In the genomic region with DNA sequence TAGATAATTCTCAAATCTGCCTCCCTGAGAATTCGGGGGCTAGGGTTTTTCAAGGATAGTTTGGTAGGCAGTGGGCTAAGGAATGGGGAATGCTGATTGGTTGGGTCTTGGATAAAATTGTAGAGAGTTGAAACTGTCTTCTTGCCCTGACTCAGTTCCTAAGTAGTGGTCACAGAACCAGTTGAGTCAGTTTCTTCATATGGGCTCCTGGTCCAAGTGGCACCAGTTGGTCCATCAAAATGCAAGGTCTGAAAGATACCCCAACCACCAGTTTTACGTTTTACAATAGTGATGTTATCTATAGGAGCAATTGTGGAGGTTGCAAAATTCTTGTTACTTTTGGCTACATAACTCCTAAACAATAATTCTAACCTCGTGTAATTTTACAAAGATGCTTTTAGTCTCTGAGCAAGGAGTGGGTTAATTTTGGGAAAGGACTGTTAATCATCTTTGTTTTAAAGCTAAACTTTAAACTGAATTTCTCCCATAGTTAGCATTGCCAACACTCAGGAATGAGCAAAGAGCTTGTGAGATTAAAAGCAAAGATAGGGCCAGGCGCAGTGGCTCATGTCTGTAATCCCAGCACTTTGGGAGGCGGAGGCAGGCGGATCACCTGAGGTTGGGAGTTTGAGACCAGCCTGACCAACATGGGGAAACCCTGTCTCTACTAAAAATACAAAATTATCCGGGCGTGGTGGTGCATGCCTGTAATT, we compare ENCODE assay signal across 16 cellular contexts. TPM values are rescaled to one million over a fixed set of nuclear protein-coding genes. Genes with fewer than 3 reads are reported as not detected.
A peak's percentile ranks its signal among the peaks of the same experiment; 100 is the strongest.
DNase-seq lines count a peak whose midpoint lies in the region; ATAC-seq, FAIRE-seq and TF ChIP-seq lines count a peak whose summit lies in the region.
"Had no signal": no experiment of that assay in that cellular context is flagged by ENCODE, and none has a peak within 500 bp of the region (broad histone marks: within the 10 kb centered on the region; RNA-seq: fewer than 3 reads in every experiment).

No MANE protein-coding gene starts in this region.

- H3K27ac ChIP-seq in GM12878 (ENCODE audit: control insufficient read depth, insufficient read depth) (no peak overlapping the region), esophagus squamous epithelium (no peak overlapping the region)
- H3K27ac ChIP-seq: A549, BLaER1, KMS-11 had no signal

- BruUV-seq in GM12878 (replicated peaks; lab: Mats Ljungman, UMichigan), result TSS peak; percentile 11

- H3K4me1 Mint-ChIP-seq in HFFc6 (ENCODE audit: low read depth), result peaks cover 76% of the 10 kb centered on the region

- H3K27me3 ChIP-seq in GM12878 (replicated peaks in 1 of 2; ENCODE audit: control insufficient read depth in 2 of 2, insufficient read depth in 2 of 2, low read length in 1 of 2) (no peaks in the 10 kb centered on the region), BE2C (no peaks in the 10 kb centered on the region), esophagus squamous epithelium (no peaks in the 10 kb centered on the region)
- H3K27me3 ChIP-seq: BLaER1 had no signal

- H3K9me3 ChIP-seq in GM12878 (replicated peaks; ENCODE audit: control insufficient read depth, insufficient read depth, low read length), result no peaks in the 10 kb centered on the region; the same call in 2 of the 3 replicates
- no peaks in the 10 kb centered on the region for H3K9me3 ChIP-seq in BE2C
- no peaks in the 10 kb centered on the region for H3K9me3 ChIP-seq in esophagus squamous epithelium
- H3K9me3 ChIP-seq: A549 had no signal

- TF ChIP-seq POLR2A in GM12878 (IDR thresholded peaks at IDR 0.05; ENCODE audit: low read depth, low read length), result no peak
- no peak for TF ChIP-seq POLR2A in esophagus squamous epithelium (IDR thresholded peaks at IDR 0.05)

- CTCF ChIA-PET in GM12878 (lab: Yijun Ruan, JAX), result interaction anchor here (1.4 to 1.5 kb wide), 2 partner anchors 16 to 23 kb away, joined by 3 to 4 read pairs; no protein-coding TSS in a partner anchor

- peaks cover 73% of the 10 kb centered on the region for H3K36me3 Mint-ChIP-seq in HFFc6 (ENCODE audit: low read depth)

- no peaks in the 10 kb centered on the region; the same call in 1 of the 2 replicates for H3K4me1 ChIP-seq in GM12878 (ENCODE audit: control insufficient read depth, insufficient read depth, low read length)
- no peaks in the 10 kb centered on the region for H3K4me1 ChIP-seq in BE2C
- peaks cover 0 to 43% (median 6%) of the 10 kb centered on the region in 3 donors for H3K4me1 ChIP-seq in esophagus squamous epithelium

- intact Hi-C loops in GM12878 (cut with micrococcal nuclease; ENCODE audit: unreplicated experiment), result no loop called here
- intact Hi-C loops in esophagus squamous epithelium (cut with DNase I), result no loop called here

- TF ChIP-seq EP300 in GM12878 (IDR thresholded peaks at IDR 0.05; ENCODE audit: borderline replicate concordance in 1 of 2, control insufficient read depth in 1 of 2, low read depth in 2 of 2, low read length in 2 of 2), result no peak

- H3K9ac ChIP-seq in GM12878 (ENCODE audit: control insufficient read depth, insufficient read depth, low read length), result no peak overlapping the region
- H3K9ac ChIP-seq: BLaER1, KMS-11 had no signal

- H3K27ac Mint-ChIP-seq in HFFc6, result peak overlapping the region; percentile 36; the same call in 1 of the 2 replicates

- no peak for TF ChIP-seq CTCF in HFFc6 (IDR thresholded peaks at IDR 0.05)
- no peak for TF ChIP-seq CTCF in GM12878 (IDR thresholded peaks at IDR 0.05 in 2 of 3, conservative IDR thresholded peaks at IDR 0.05 in 1 of 3; ENCODE audit: control insufficient read depth in 2 of 3, extremely low read depth in 1 of 3, insufficient read depth in 1 of 3, low read depth in 3 of 3, low read length in 3 of 3)
- TF ChIP-seq CTCF in foreskin fibroblast (IDR thresholded peaks at IDR 0.05; ENCODE audit: low read depth, low read length), result no peak
- no peak for TF ChIP-seq CTCF in BE2C (IDR thresholded peaks at IDR 0.05; ENCODE audit: low read depth, low read length)
- TF ChIP-seq CTCF in esophagus squamous epithelium (IDR thresholded peaks at IDR 0.05), result no peak

- H3K36me3 ChIP-seq in GM12878 (ENCODE audit: control insufficient read depth in 2 of 2, insufficient read depth in 2 of 2, low read length in 1 of 2), result peaks cover 0 to 6% of the 10 kb centered on the region in 2 experiments; a peak in 2 of 4 replicates
- H3K36me3 ChIP-seq in BE2C, result no peaks in the 10 kb centered on the region; the same call in 1 of the 2 replicates
- H3K36me3 ChIP-seq in esophagus squamous epithelium, result peaks cover 3 to 36% (median 8%) of the 10 kb centered on the region in 3 donors

- H2AFZ ChIP-seq in GM12878 (ENCODE audit: control insufficient read depth, low read depth, low read length), result no peak overlapping the region

- no peaks in the 10 kb centered on the region for H3K27me3 Mint-ChIP-seq in HFFc6 (ENCODE audit: insufficient read depth)
- H3K27me3 Mint-ChIP-seq: CD8-positive, alpha-beta memory T cell had no signal

- SMC1A ChIA-PET in GM12878 (lab: Charles Lee; ENCODE audit: uncharacterized antibody, unreplicated experiment), result interaction anchor here (0.6 to 1.3 kb wide), 2 partner anchors 9 to 13 kb away, joined by 3 read pairs; no protein-coding TSS in a partner anchor

- no peak for TF ChIP-seq RAD21 in GM12878 (IDR thresholded peaks at IDR 0.05; ENCODE audit: insufficient read depth, low read depth, low read length)

- 99% methylated on average over 8 of the region's 8 CpGs for WGBS in GM12878 (ENCODE audit: insufficient coverage, insufficient replicate concordance, low lambda C conversion rate, missing lambda C conversion rate)
- WGBS in esophagus squamous epithelium, 2 donors, result 70 to 71% methylated on average over 8 of the region's 8 CpGs

- peaks cover 20% of the 10 kb centered on the region for H3K79me2 ChIP-seq in GM12878 (ENCODE audit: control insufficient read depth, insufficient read depth, low read length)

- H3K4me3 ChIP-seq in GM12878, result no peak overlapping the region
- no peak overlapping the region for H3K4me3 ChIP-seq in foreskin fibroblast (ENCODE audit: low read depth in 1 of 2, low read length in 2 of 2)
- H3K4me3 ChIP-seq in BE2C (ENCODE audit: low read depth, low read length), result no peak overlapping the region
- H3K4me3 ChIP-seq in esophagus squamous epithelium, result no peak overlapping the region
- H3K4me3 ChIP-seq: A549, BLaER1 had no signal

- in situ Hi-C loops in GM12878 (cut with MboI), result no loop called here

- peak overlapping the region; percentile 13; the same call in 1 of the 2 replicates for H3K4me3 Mint-ChIP-seq in HFFc6
- H3K4me3 Mint-ChIP-seq: CD8-positive, alpha-beta memory T cell had no signal

- peaks cover 4% of the 10 kb centered on the region; the same call in 1 of the 2 replicates for H3K9me3 Mint-ChIP-seq in HFFc6

- FAIRE-seq in GM12878 (lab: Jason Lieb, UNC), result no peak
- FAIRE-seq: A549, G401.6, GM12892, GM19239 had no signal

- RAD21 ChIA-PET in GM12878 (lab: Charles Lee; ENCODE audit: unreplicated experiment), result no interaction called here

- no peak overlapping the region for H3K4me2 ChIP-seq in GM12878 (ENCODE audit: control insufficient read depth, insufficient read depth)
- H3K4me2 ChIP-seq: A549, BLaER1, KMS-11 had no signal

- H4K20me1 ChIP-seq in GM12878 (ENCODE audit: control insufficient read depth, insufficient read depth), result no peaks in the 10 kb centered on the region

- DNase-seq in HFFc6 (peak; percentile 6), GM12878 (ENCODE audit: low read depth, low spot score) (no peak), islet precursor cell (peak; percentile 59), foreskin fibroblast (no peak), BE2C (no peak), esophagus squamous epithelium (lab: John Stamatoyannopoulos, UW) (no peak), DMS53 treated with DMSO at 0.1 percent for 48 hours (lab: John Stamatoyannopoulos, UW; ENCODE audit: unreplicated experiment) (no peak)
- DNase-seq: CD8-positive, alpha-beta memory T cell; DMS53; HCEC 1CT had no signal

- POLR2A ChIA-PET in GM12878 (lab: Charles Lee), result interaction anchor here (1.1 to 1.2 kb wide), 2 partner anchors 8 to 92 kb away, joined by 4 read pairs; a partner anchor contains a TSS

- ATAC-seq in GM12878, result no peak
- ATAC-seq: A549 had no signal

RNA-seq across cellular contexts. Expression of a gene that starts 7.7 kb away (rescaled TPM):
- 10 to 100 TPM; 46.9 to 61.0 (median 54.1) TPM for total RNA-seq in HFFc6 (2021; fragmentation: NEBNext Ultra II Directional; extraction: Animal tissue kit (Norgen Biotek cat#: 25700))
- total RNA-seq in GM12878 (2013; cell fraction: nucleolus; rRNA removed), result 82.8 and 197 TPM in 2 replicates
- total RNA-seq in GM12878 (2014; rRNA removed) (39.6 and 51.0 TPM in 2 replicates), GM12878 (2014; rRNA removed; fragmentation: Illumina TruSeq; extraction: Trizol) (44.5 and 46.8 TPM in 2 replicates), GM12878 (2021) (26.0 and 27.0 TPM in 2 replicates), esophagus squamous epithelium (10 to 100 TPM; 21.8 to 40.7 (median 32.2) TPM)
- 19.6 TPM for polyA plus RNA-seq in GM12878 (2011; ENCODE audit: low read depth)
- polyA plus RNA-seq in GM12878 (2011; rRNA removed) (59.6 and 76.7 TPM in 2 replicates), GM12878 (2014; fragmentation: Illumina TruSeq; extraction: Trizol) (40.8 and 46.7 TPM in 2 replicates), GM12878 (2014; fragmentation: Nextera tagmentation; extraction: Ambion mirVana) (10 to 100 TPM; 80.3 to 93.9 TPM), GM12878 (2014; rRNA removed) (41.4 and 44.8 TPM in 2 replicates), GM12878 (2016; fragmentation: Nextera tagmentation; extraction: Ambion mirVana) (10 to 100 TPM; 41.5 to 44.5 TPM)
- 20.4 and 21.6 TPM in 2 replicates for polyA plus RNA-seq in GM12878 (2011; cell fraction: cytosol; rRNA removed)
- polyA plus RNA-seq in GM12878 (2011; cell fraction: nucleus; rRNA removed), result 28.0 and 41.1 TPM in 2 replicates
- 30.9 and 40.1 TPM in 2 replicates for polyA plus RNA-seq in GM12878 (2012)
- 35.7 and 47.3 TPM in 2 replicates for polyA minus RNA-seq in GM12878 (2011; rRNA and poly(A)+ RNA removed)
- 25.6 and 27.0 TPM in 2 replicates for polyA minus RNA-seq in GM12878 (2011; cell fraction: cytosol; rRNA and poly(A)+ RNA removed)
- polyA minus RNA-seq in GM12878 (2011; cell fraction: nucleus; rRNA and poly(A)+ RNA removed), result 129 and 138 TPM in 2 replicates
- 28.3 TPM for polyA plus RNA-seq in BE2C (2012; ENCODE audit: insufficient read depth, insufficient read length, low read depth)

RNA-seq across cellular contexts. Expression of a gene that starts 53.0 kb away (rescaled TPM):
- 10 to 100 TPM; 10.7 to 21.0 (median 20.1) TPM for total RNA-seq in HFFc6 (2021; fragmentation: NEBNext Ultra II Directional; extraction: Animal tissue kit (Norgen Biotek cat#: 25700))
- 14.7 and 20.2 TPM in 2 replicates for total RNA-seq in GM12878 (2013; cell fraction: nucleolus; rRNA removed)
- total RNA-seq in GM12878 (2014; rRNA removed), result 46.4 and 59.8 TPM in 2 replicates
- 45.4 and 48.8 TPM in 2 replicates for total RNA-seq in GM12878 (2014; rRNA removed; fragmentation: Illumina TruSeq; extraction: Trizol)
- total RNA-seq in GM12878 (2021), result 38.1 and 41.5 TPM in 2 replicates
- polyA plus RNA-seq in GM12878 (2011; ENCODE audit: low read depth), result 14.0 TPM
- polyA plus RNA-seq in GM12878 (2011; rRNA removed), result 51.0 and 93.5 TPM in 2 replicates
- polyA plus RNA-seq in GM12878 (2011; cell fraction: cytosol; rRNA removed), result 21.3 and 25.5 TPM in 2 replicates
- 7.5 and 10.7 TPM in 2 replicates for polyA plus RNA-seq in GM12878 (2011; cell fraction: nucleus; rRNA removed)
- 22.1 and 36.2 TPM in 2 replicates for polyA plus RNA-seq in GM12878 (2012)
- 43.2 and 56.0 TPM in 2 replicates for polyA plus RNA-seq in GM12878 (2014; fragmentation: Illumina TruSeq; extraction: Trizol)
- 10 to 100 TPM in 1 of 2 experiments, 1 to 10 TPM in 1; 7.3 to 18.0 TPM for polyA plus RNA-seq in GM12878 (2014; fragmentation: Nextera tagmentation; extraction: Ambion mirVana)
- polyA plus RNA-seq in GM12878 (2014; rRNA removed), result 44.2 and 57.6 TPM in 2 replicates
- 10 to 100 TPM; 64.6 to 65.6 TPM for polyA plus RNA-seq in GM12878 (2016; fragmentation: Nextera tagmentation; extraction: Ambion mirVana)
- 4.3 and 5.9 TPM in 2 replicates for polyA minus RNA-seq in GM12878 (2011; rRNA and poly(A)+ RNA removed)
- polyA minus RNA-seq in GM12878 (2011; cell fraction: cytosol; rRNA and poly(A)+ RNA removed), result 9.0 and 10.8 TPM in 2 replicates
- 4.2 and 8.9 TPM in 2 replicates for polyA minus RNA-seq in GM12878 (2011; cell fraction: nucleus; rRNA and poly(A)+ RNA removed)
- 6.0 TPM for polyA plus RNA-seq in BE2C (2012; ENCODE audit: insufficient read depth, insufficient read length, low read depth)
- 10 to 100 TPM in 1 of 4 donors, 1 to 10 TPM in 3; 4.8 to 10.4 (median 9.0) TPM for total RNA-seq in esophagus squamous epithelium

Comparison
In these comparisons a context has a peak if more than half of its experiments do, and no peak if none do; other contexts are left out.
1. DNase-seq: peak in HFFc6 (single experiment) and islet precursor cell (single experiment); none in GM12878 (single experiment), foreskin fibroblast (0 of 2), BE2C (single experiment), esophagus squamous epithelium (single experiment) and DMS53 treated with DMSO at 0.1 percent for 48 hours (single experiment).